Comparison of ENCODE assay signal across 8 cellular contexts in the genomic region with DNA sequence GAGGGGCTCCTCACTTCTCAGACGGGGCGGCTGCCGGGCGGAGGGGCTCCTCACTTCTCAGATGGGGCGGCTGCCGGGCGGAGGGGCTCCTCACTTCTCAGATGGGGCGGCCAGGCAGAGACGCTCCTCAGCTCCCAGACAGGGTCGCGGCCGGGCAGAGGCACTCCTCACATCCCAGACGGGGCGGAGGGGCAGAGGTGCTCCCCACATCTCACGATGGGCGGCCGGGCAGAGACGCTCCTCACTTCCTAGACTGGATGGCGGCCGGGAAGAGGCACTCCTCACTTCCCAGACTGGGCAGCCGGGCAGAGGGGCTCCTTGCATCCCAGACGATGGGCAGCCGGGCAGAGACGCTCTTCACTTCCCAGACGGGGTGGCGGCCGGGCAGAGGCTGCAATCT. TPM values are rescaled to one million over a fixed set of nuclear protein-coding genes. Genes with fewer than 3 reads are reported as not detected.
"Had no signal": no experiment of that assay in that cellular context is flagged by ENCODE, and none has a peak within 500 bp of the region (broad histone marks: within the 10 kb centered on the region; RNA-seq: fewer than 3 reads in every experiment).

No MANE protein-coding gene starts in this region.

RNA-seq across cellular contexts. Expression of a gene that starts 25.9 kb away (rescaled TPM):
- total RNA-seq: stomach, subcutaneous adipose tissue, suprapubic skin, thoracic aorta, transverse colon, upper lobe of right lung, urinary bladder, vagina had no signal
- polyA plus RNA-seq: urinary bladder had no signal
